ENCODE assay signal across 8 cellular contexts in genomic region chr3:48187579-48188265, GRCh38.
DNase-seq lines count a peak whose midpoint lies in the region; ATAC-seq and TF ChIP-seq lines count a peak whose summit lies in the region.

No MANE protein-coding gene starts in this region.

- H3K4me1 Mint-ChIP-seq in memory B cell, result peaks cover 11% of the 10 kb centered on the region
- H3K4me1 Mint-ChIP-seq in stimulated activated naive CD8-positive, alpha-beta T cell treated with anti-CD3 and anti-CD28 coated beads, Interleukin-15, amount 100 ng/mL, for 72 hours, result peaks cover 25% of the 10 kb centered on the region

- no peaks in the 10 kb centered on the region for H3K27me3 ChIP-seq in RWPE2 (ENCODE audit: insufficient read depth, poor library complexity, severe bottlenecking)

- no peaks in the 10 kb centered on the region for H3K36me3 Mint-ChIP-seq in memory B cell

- peaks cover 7% of the 10 kb centered on the region for H3K27me3 Mint-ChIP-seq in memory B cell
- peaks cover 8% of the 10 kb centered on the region for H3K27me3 Mint-ChIP-seq in stimulated activated naive CD8-positive, alpha-beta T cell treated with anti-CD3 and anti-CD28 coated beads, Interleukin-15, amount 100 ng/mL, for 72 hours

- no peaks in the 10 kb centered on the region for H3K9me3 Mint-ChIP-seq in memory B cell
- H3K9me3 Mint-ChIP-seq in stimulated activated naive CD8-positive, alpha-beta T cell treated with anti-CD3 and anti-CD28 coated beads, Interleukin-15, amount 100 ng/mL, for 72 hours, result no peaks in the 10 kb centered on the region

- no peaks in the 10 kb centered on the region for H3K9me3 ChIP-seq in RWPE2 (ENCODE audit: severe bottlenecking)

- H3K27ac ChIP-seq in RWPE2 (ENCODE audit: poor library complexity, severe bottlenecking), result peak overlapping the region; percentile 67
- H3K27ac ChIP-seq in coronary artery, result peak overlapping the region; percentile 15 to 23

- POLR2A ChIA-PET in GM10248 (lab: Yijun Ruan, JAX), result interaction anchor here (0.5 to 1.1 kb wide), 3 partner anchors 12 to 1088 kb away, joined by 3 to 4 read pairs (median 3); no protein-coding TSS in a partner anchor

- H3K4me3 ChIP-seq in RWPE2 (ENCODE audit: severe bottlenecking) (peak overlapping the region; percentile 71), coronary artery (peak overlapping the region; percentile 88)

- ATAC-seq in HG02943 (IDR thresholded peaks at IDR 0.05; ENCODE audit: low read depth, unreplicated experiment) (peak; percentile 25), RWPE2 (ENCODE audit: low read depth) (peak; percentile 46), memory B cell (ENCODE audit: low read depth) (peak; percentile 2)
- peak; percentile 47 for ATAC-seq in stimulated activated naive CD8-positive, alpha-beta T cell treated with anti-CD3 and anti-CD28 coated beads, Interleukin-15, amount 100 ng/mL, for 72 hours

- peaks cover 3% of the 10 kb centered on the region for H3K4me1 ChIP-seq in RWPE2 (ENCODE audit: insufficient read depth, poor library complexity, severe bottlenecking)

- TF ChIP-seq CTCF in RWPE2 (IDR thresholded peaks at IDR 0.05; ENCODE audit: poor library complexity, severe bottlenecking) (no peak), coronary artery (IDR thresholded peaks at IDR 0.05) (no peak), GM10248 (IDR thresholded peaks at IDR 0.05; ENCODE audit: control extremely low read depth, extremely low read depth, low read depth, missing control alignments) (no peak)

- peak; percentile 11 to 30 for DNase-seq in stimulated activated CD4-positive, alpha-beta T cell treated with anti-CD3 and anti-CD28 coated beads, Interleukin-12 subunit alpha, Interleukin-12 subunit beta, amount 100 ng/mL, for 24 hours (ENCODE audit: low read depth in 2 of 2)
- DNase-seq in stimulated activated CD4-positive, alpha-beta T cell treated with anti-CD3 and anti-CD28 coated beads, Interleukin-1b, Interleukin-23, amount 100 ng/mL, for 48 hours, result no peak
- DNase-seq in RWPE2 (ENCODE audit: low spot score), result peak; percentile 82
- DNase-seq in coronary artery (ENCODE audit: low spot score), result no peak
- peak; percentile 18 to 40 for DNase-seq in memory B cell (ENCODE audit: low spot score in 2 of 2)
- no peak for DNase-seq in stimulated activated naive CD8-positive, alpha-beta T cell treated with anti-CD3 and anti-CD28 coated beads, Interleukin-15, amount 100 ng/mL, for 72 hours
- no peak for DNase-seq in GM10248 (ENCODE audit: extremely low spot score)

- H3K27ac Mint-ChIP-seq in memory B cell, result peak overlapping the region; percentile 85
- H3K27ac Mint-ChIP-seq in stimulated activated naive CD8-positive, alpha-beta T cell treated with anti-CD3 and anti-CD28 coated beads, Interleukin-15, amount 100 ng/mL, for 72 hours, result peak overlapping the region; percentile 95 to 96

- H3K36me3 ChIP-seq in RWPE2 (ENCODE audit: low read depth), result peaks cover 35% of the 10 kb centered on the region

- H3K4me3 Mint-ChIP-seq in memory B cell, result peak overlapping the region; percentile 94
- H3K4me3 Mint-ChIP-seq in stimulated activated naive CD8-positive, alpha-beta T cell treated with anti-CD3 and anti-CD28 coated beads, Interleukin-15, amount 100 ng/mL, for 72 hours, result peak overlapping the region; percentile 95 to 96

- CTCF ChIA-PET in GM10248 (lab: Yijun Ruan, JAX), result interaction anchor here (1.0 to 3.4 kb wide), 6 partner anchors 11 to 362 kb away, joined by 3 to 13 read pairs (median 4); no protein-coding TSS in a partner anchor

Comparison
In these comparisons a context has a peak if more than half of its experiments do, and no peak if none do; other contexts are left out.
1. DNase-seq: peak in stimulated activated CD4-positive, alpha-beta T cell treated with anti-CD3 and anti-CD28 coated beads, Interleukin-12 subunit alpha, Interleukin-12 subunit beta, amount 100 ng/mL, for 24 hours (2 of 2), RWPE2 (single experiment) and memory B cell (2 of 2); none in stimulated activated CD4-positive, alpha-beta T cell treated with anti-CD3 and anti-CD28 coated beads, Interleukin-1b, Interleukin-23, amount 100 ng/mL, for 48 hours (single experiment), coronary artery (single experiment), stimulated activated naive CD8-positive, alpha-beta T cell treated with anti-CD3 and anti-CD28 coated beads, Interleukin-15, amount 100 ng/mL, for 72 hours (0 of 2) and GM10248 (single experiment).
2. Peak in every context shown above with its lines, with median percentiles within 50 percentile points of each other: ATAC-seq.